ENCODE assay signal across 13 cellular contexts in genomic region chr6:45116714-45117410, GRCh38.
DNase-seq lines count a peak whose midpoint lies in the region; ATAC-seq, FAIRE-seq and TF ChIP-seq lines count a peak whose summit lies in the region.
"Had no signal": no experiment of that assay in that cellular context is flagged by ENCODE, and none has a peak within 500 bp of the region (broad histone marks: within the 10 kb centered on the region; RNA-seq: fewer than 3 reads in every experiment).

No MANE protein-coding gene starts in this region.

- peak overlapping the region; percentile 1 to 9 for H3K4me3 Mint-ChIP-seq in activated T-cell treated with anti-CD3 and anti-CD28 coated beads, Interleukin-2, amount 50 U/mL, for 72 hours
- H3K4me3 Mint-ChIP-seq: B cell, naive B cell had no signal

- TF ChIP-seq CTCF in endothelial cell of umbilical vein (IDR thresholded peaks at IDR 0.05; ENCODE audit: extremely low read depth in 1 of 2, insufficient read depth in 1 of 2, low read depth in 1 of 2, low read length in 2 of 2) (no peak), smooth muscle cell (IDR thresholded peaks at IDR 0.05; ENCODE audit: borderline replicate concordance, insufficient read depth, poor library complexity, severe bottlenecking) (no peak)

- H3K9me1 ChIP-seq in endothelial cell of umbilical vein (replicated peaks; ENCODE audit: control insufficient read depth, extremely low read depth, insufficient read depth, low read length) = no peaks in the 10 kb centered on the region

- no peak for DNase-seq in activated T-cell treated with anti-CD3 and anti-CD28 coated beads, Interleukin-2, amount 50 U/mL, for 72 hours
- no peak for DNase-seq in activated T-cell treated with anti-CD3 and anti-CD28 coated beads, Interleukin-2, amount 50 U/mL, for 1 hour
- DNase-seq in SJSA1 (ENCODE audit: low read depth in 1 of 2, low spot score in 2 of 2) (peak in 1 of 2 experiments; percentile 61), endothelial cell of umbilical vein (ENCODE audit: low read depth, low spot score) (peak; percentile 13), smooth muscle cell (lab: John Stamatoyannopoulos, UW; ENCODE audit: unreplicated experiment) (no peak), NCI-H69 (lab: John Stamatoyannopoulos, UW) (no peak), NK-92 (lab: John Stamatoyannopoulos, UW; ENCODE audit: unreplicated experiment) (no peak), cardiac septum (ENCODE audit: low spot score) (no peak)
- DNase-seq: naive B cell; NCI-H2171; SIG-M5; stimulated activated naive CD4-positive, alpha-beta T cell treated with Interleukin-2 at 50 U/mL for 16 hours had no signal

- H4K20me1 ChIP-seq in endothelial cell of umbilical vein (replicated peaks; ENCODE audit: control insufficient read depth, extremely low read depth, insufficient read depth, low read length) (no peaks in the 10 kb centered on the region), smooth muscle cell (ENCODE audit: low read depth) (no peaks in the 10 kb centered on the region)

- H3K9me3 ChIP-seq in SJSA1 (replicated peaks) = no peaks in the 10 kb centered on the region
- H3K9me3 ChIP-seq in endothelial cell of umbilical vein (replicated peaks; ENCODE audit: control insufficient read depth, insufficient read depth, low read length) = no peaks in the 10 kb centered on the region
- H3K9me3 ChIP-seq in smooth muscle cell (replicated peaks; ENCODE audit: low read depth) = no peaks in the 10 kb centered on the region

- intact Hi-C loops in endothelial cell of umbilical vein (cut with micrococcal nuclease) = no loop called here
- intact Hi-C loops in cardiac septum (cut with DNase I) = loop anchor here (5.0 kb wide), 2 partner anchors 210 to 260 kb away; partner anchors contain the start of genes RUNX2 and SUPT3H

- POLR2A ChIA-PET in endothelial cell of umbilical vein (lab: Charles Lee) = no interaction called here

- H3K79me2 ChIP-seq in endothelial cell of umbilical vein (ENCODE audit: control insufficient read depth, insufficient read depth, low read length) = no peaks in the 10 kb centered on the region
- no peaks in the 10 kb centered on the region for H3K79me2 ChIP-seq in smooth muscle cell (ENCODE audit: low read depth)

- H3F3A ChIP-seq in smooth muscle cell (ENCODE audit: low read depth) = peaks cover 25% of the 10 kb centered on the region

- no peaks in the 10 kb centered on the region for H3K36me3 ChIP-seq in SJSA1
- H3K36me3 ChIP-seq in endothelial cell of umbilical vein (ENCODE audit: control insufficient read depth in 2 of 2, extremely low read depth in 1 of 2, insufficient read depth in 2 of 2, low read length in 2 of 2) = no peaks in the 10 kb centered on the region
- no peaks in the 10 kb centered on the region for H3K36me3 ChIP-seq in smooth muscle cell (ENCODE audit: low read depth)

- ATAC-seq in activated T-cell treated with anti-CD3 and anti-CD28 coated beads, Interleukin-2, amount 50 U/mL, for 72 hours (replicated peaks in 1 of 2) = peak; percentile 49 to 81

- H3K27me3 ChIP-seq in SJSA1 (replicated peaks) (no peaks in the 10 kb centered on the region), endothelial cell of umbilical vein (ENCODE audit: control insufficient read depth in 2 of 2, insufficient read depth in 2 of 2, low read length in 2 of 2) (no peaks in the 10 kb centered on the region), smooth muscle cell (ENCODE audit: low read depth) (no peaks in the 10 kb centered on the region)

- H3K9me3 Mint-ChIP-seq in activated T-cell treated with anti-CD3 and anti-CD28 coated beads, Interleukin-2, amount 50 U/mL, for 72 hours = no peaks in the 10 kb centered on the region
- H3K9me3 Mint-ChIP-seq: naive B cell had no signal

- CTCF ChIA-PET in endothelial cell of umbilical vein (lab: Charles Lee) = interaction anchor here (0.6 to 1.7 kb wide), 3 partner anchors 9 to 15 kb away, joined by 3 to 4 read pairs (median 4); no protein-coding TSS in a partner anchor

- dilution Hi-C loops in endothelial cell of umbilical vein (cut with MboI; ENCODE audit: extremely low pct_ligation_motif_present, low sequenced_read_pairs) = no loop called here

- H3K4me2 ChIP-seq in endothelial cell of umbilical vein (ENCODE audit: insufficient read depth, low read length) (no peak overlapping the region), smooth muscle cell (peak overlapping the region; percentile 64)

- no peak overlapping the region for H3K4me3 ChIP-seq in SJSA1
- H3K4me3 ChIP-seq in endothelial cell of umbilical vein (replicated peaks in 1 of 3; ENCODE audit: insufficient read depth in 1 of 3, low read depth in 1 of 3, low read length in 3 of 3) = no peak overlapping the region
- no peak overlapping the region for H3K4me3 ChIP-seq in smooth muscle cell

- H3K27ac ChIP-seq in SJSA1 (peak overlapping the region; percentile 37), endothelial cell of umbilical vein (ENCODE audit: insufficient read depth, low read depth, low read length) (no peak overlapping the region), smooth muscle cell (ENCODE audit: low read depth) (peak overlapping the region; percentile 91)

- H3K4me1 Mint-ChIP-seq in activated T-cell treated with anti-CD3 and anti-CD28 coated beads, Interleukin-2, amount 50 U/mL, for 72 hours (ENCODE audit: low read depth) = peaks cover 28% of the 10 kb centered on the region

- peak overlapping the region; percentile 0 for H3K27ac Mint-ChIP-seq in activated T-cell treated with anti-CD3 and anti-CD28 coated beads, Interleukin-2, amount 50 U/mL, for 72 hours
- H3K27ac Mint-ChIP-seq: B cell had no signal

- no peak for FAIRE-seq in endothelial cell of umbilical vein (lab: Jason Lieb, UNC)

- TF ChIP-seq POLR2A in endothelial cell of umbilical vein (IDR thresholded peaks at IDR 0.05; ENCODE audit: low read depth, low read length) = no peak

- BruUV-seq in endothelial cell of umbilical vein (replicated peaks; lab: Mats Ljungman, UMichigan) = no TSS peak

- peaks cover 30% of the 10 kb centered on the region for H3K4me1 ChIP-seq in SJSA1 (replicated peaks)
- H3K4me1 ChIP-seq in endothelial cell of umbilical vein (ENCODE audit: control insufficient read depth, extremely low read depth, insufficient read depth, low read length) = no peaks in the 10 kb centered on the region
- H3K4me1 ChIP-seq in smooth muscle cell (ENCODE audit: low read depth) = peaks cover 28% of the 10 kb centered on the region

- H3K36me3 Mint-ChIP-seq in activated T-cell treated with anti-CD3 and anti-CD28 coated beads, Interleukin-2, amount 50 U/mL, for 72 hours (ENCODE audit: insufficient read depth in 2 of 2) = no peaks in the 10 kb centered on the region
- H3K36me3 Mint-ChIP-seq: naive B cell had no signal

- H2AFZ ChIP-seq in endothelial cell of umbilical vein (ENCODE audit: low read depth, low read length) (no peak overlapping the region), smooth muscle cell (ENCODE audit: low read depth) (no peak overlapping the region)

- no peaks in the 10 kb centered on the region for H3K27me3 Mint-ChIP-seq in activated T-cell treated with anti-CD3 and anti-CD28 coated beads, Interleukin-2, amount 50 U/mL, for 72 hours (ENCODE audit: low read depth)
- H3K27me3 Mint-ChIP-seq: B cell, naive B cell had no signal

- H3K9ac ChIP-seq in endothelial cell of umbilical vein (replicated peaks; ENCODE audit: extremely low read depth, insufficient read depth, low read length) (no peak overlapping the region), smooth muscle cell (ENCODE audit: low read depth) (peak overlapping the region; percentile 60)

TF ChIP-seq in endothelial cell of umbilical vein, 7 proteins besides CTCF, POLR2A, EP300 and RAD21:
- TF ChIP-seq JUN (IDR thresholded peaks at IDR 0.05; ENCODE audit: borderline replicate concordance, insufficient read depth, insufficient read length, low read depth) = no peak
- TF ChIP-seq EZH2 (IDR thresholded peaks at IDR 0.05; ENCODE audit: borderline replicate concordance, low read depth, low read length, severe bottlenecking) = no peak
- TF ChIP-seq GATA2 (IDR thresholded peaks at IDR 0.05; ENCODE audit: insufficient read depth, insufficient read length, low read depth, low read length) = peak; percentile 36
- no peak for TF ChIP-seq MAX (IDR thresholded peaks at IDR 0.05; ENCODE audit: insufficient read depth, insufficient read length)
- no peak for TF ChIP-seq POLR2AphosphoS5 (IDR thresholded peaks at IDR 0.05; ENCODE audit: insufficient read depth, low read depth, low read length)
- no peak for TF ChIP-seq MYC (IDR thresholded peaks at IDR 0.05; ENCODE audit: low read depth, low read length)
- TF ChIP-seq FOS (IDR thresholded peaks at IDR 0.05; ENCODE audit: borderline replicate concordance, insufficient read depth, low read length) = peak; percentile 30
